ENCODE assay signal across 34 cellular contexts in genomic region chr11:80186687-80187086, GRCh38.
"Had no signal": no experiment of that assay in that cellular context is flagged by ENCODE, and none has a peak within 500 bp of the region (broad histone marks: within the 10 kb centered on the region; RNA-seq: fewer than 3 reads in every experiment).

No MANE protein-coding gene starts in this region.

- H3K27ac Mint-ChIP-seq: activated CD4-positive, alpha-beta memory T cell treated with anti-CD3 and anti-CD28 coated beads, Interleukin-2, amount 10 ng/mL, durations not matched to agents 7 days and 5 days; activated CD8-positive, alpha-beta memory T cell treated with anti-CD3 and anti-CD28 coated beads, Interleukin-2, amount 10 ng/mL, durations not matched to agents 7 days and 5 days; activated naive CD4-positive, alpha-beta T cell treated with anti-CD3 and anti-CD28 coated beads, Interleukin-2, amount 10 ng/mL, durations not matched to agents 7 days and 5 days; activated naive CD8-positive, alpha-beta T cell; activated naive CD8-positive, alpha-beta T cell treated with anti-CD3 and anti-CD28 coated beads, Interleukin-2, amount 50 U/mL, for 24 hours had no signal

- H2AFZ ChIP-seq: PC-9 had no signal

- H3K27me3 Mint-ChIP-seq: activated CD4-positive, alpha-beta memory T cell treated with anti-CD3 and anti-CD28 coated beads, Interleukin-2, amount 10 ng/mL, durations not matched to agents 7 days and 5 days; activated CD8-positive, alpha-beta memory T cell treated with anti-CD3 and anti-CD28 coated beads, Interleukin-2, amount 10 ng/mL, durations not matched to agents 7 days and 5 days; activated naive CD4-positive, alpha-beta T cell treated with anti-CD3 and anti-CD28 coated beads, Interleukin-2, amount 10 ng/mL, durations not matched to agents 7 days and 5 days; activated naive CD8-positive, alpha-beta T cell; activated naive CD8-positive, alpha-beta T cell treated with anti-CD3 and anti-CD28 coated beads, Interleukin-2, amount 50 U/mL, for 24 hours had no signal

- H3K36me3 Mint-ChIP-seq: activated CD8-positive, alpha-beta memory T cell treated with anti-CD3 and anti-CD28 coated beads, Interleukin-2, amount 10 ng/mL, durations not matched to agents 7 days and 5 days; activated naive CD4-positive, alpha-beta T cell treated with anti-CD3 and anti-CD28 coated beads, Interleukin-2, amount 10 ng/mL, durations not matched to agents 7 days and 5 days; activated naive CD8-positive, alpha-beta T cell had no signal

- H3K27me3 ChIP-seq: MG63, SJCRH30 had no signal

- H3K27ac ChIP-seq: PC-9, SJCRH30, SK-N-MC, WERI-Rb-1 had no signal

- H3K9me3 ChIP-seq: MG63, SJCRH30 had no signal

- H3K4me1 ChIP-seq: SJCRH30 had no signal

- H3K36me3 ChIP-seq: MG63, SJCRH30, WERI-Rb-1 had no signal

- DNase-seq: activated CD4-positive, alpha-beta memory T cell treated with anti-CD3 and anti-CD28 coated beads, Interleukin-2, amount 10 ng/mL, durations not matched to agents 7 days and 5 days; activated CD4-positive, alpha-beta T cell treated with anti-CD3 and anti-CD28 coated beads for 1 hour; activated CD4-positive, alpha-beta T cell treated with anti-CD3 and anti-CD28 coated beads for 48 hours; activated CD4-positive, CD25-positive, alpha-beta regulatory T cell; activated CD8-positive, alpha-beta memory T cell treated with anti-CD3 and anti-CD28 coated beads for 24 hours; activated CD8-positive, alpha-beta memory T cell treated with anti-CD3 and anti-CD28 coated beads, Interleukin-2, amount 10 ng/mL, durations not matched to agents 7 days and 5 days; activated CD8-positive, alpha-beta memory T cell treated with anti-CD3 and anti-CD28 coated beads, Interleukin-2, amount 50 U/mL, for 48 hours; activated effector memory CD4-positive, alpha-beta T cell treated with Interleukin-2 at 50 U/mL for 16 hours; activated naive CD4-positive, alpha-beta T cell treated with anti-CD3 and anti-CD28 coated beads, Interleukin-2, amount 10 ng/mL, durations not matched to agents 7 days and 5 days; activated naive CD8-positive, alpha-beta T cell treated with anti-CD3 and anti-CD28 coated beads, Interleukin-2, amount 50 U/mL, for 24 hours; activated T-cell treated with anti-CD3 and anti-CD28 coated beads, Interleukin-2, amount 50 U/mL, for 48 hours; amniotic stem cell; aorta; Kasumi-1; KG1; MG63; NCI-H1048; NCI-H1417; NCI-H146; NCI-H187; NCI-H2029 treated with DMSO at 0.1 percent for 48 hours; NCI-H2107; NCI-H2171; NCI-H446 treated with DMSO at 0.1 percent for 48 hours; NCI-H526; NCI-H748 treated with DMSO at 0.1 percent for 48 hours; NK-92 treated with Interleukin-12 subunit alpha and Interleukin-12 subunit beta, amount 100 ng/mL, for 24 hours; PC-9; SHP77; SJCRH30; T1000; WERI-Rb-1 had no signal

- H3K4me3 ChIP-seq: MG63, PC-9, SJCRH30, SK-N-MC had no signal

- H3K4me1 Mint-ChIP-seq: activated CD4-positive, alpha-beta memory T cell treated with anti-CD3 and anti-CD28 coated beads, Interleukin-2, amount 10 ng/mL, durations not matched to agents 7 days and 5 days; activated CD8-positive, alpha-beta memory T cell treated with anti-CD3 and anti-CD28 coated beads, Interleukin-2, amount 10 ng/mL, durations not matched to agents 7 days and 5 days; activated naive CD4-positive, alpha-beta T cell treated with anti-CD3 and anti-CD28 coated beads, Interleukin-2, amount 10 ng/mL, durations not matched to agents 7 days and 5 days; activated naive CD8-positive, alpha-beta T cell treated with anti-CD3 and anti-CD28 coated beads, Interleukin-2, amount 50 U/mL, for 24 hours had no signal

- H3K4me2 ChIP-seq: PC-9 had no signal

- H3K4me3 Mint-ChIP-seq: activated CD4-positive, alpha-beta memory T cell treated with anti-CD3 and anti-CD28 coated beads, Interleukin-2, amount 10 ng/mL, durations not matched to agents 7 days and 5 days; activated CD8-positive, alpha-beta memory T cell treated with anti-CD3 and anti-CD28 coated beads, Interleukin-2, amount 10 ng/mL, durations not matched to agents 7 days and 5 days; activated naive CD4-positive, alpha-beta T cell treated with anti-CD3 and anti-CD28 coated beads, Interleukin-2, amount 10 ng/mL, durations not matched to agents 7 days and 5 days; activated naive CD8-positive, alpha-beta T cell; activated naive CD8-positive, alpha-beta T cell treated with anti-CD3 and anti-CD28 coated beads, Interleukin-2, amount 50 U/mL, for 24 hours had no signal
